ENCODE assay signal across 9 cellular contexts in the genomic region with DNA sequence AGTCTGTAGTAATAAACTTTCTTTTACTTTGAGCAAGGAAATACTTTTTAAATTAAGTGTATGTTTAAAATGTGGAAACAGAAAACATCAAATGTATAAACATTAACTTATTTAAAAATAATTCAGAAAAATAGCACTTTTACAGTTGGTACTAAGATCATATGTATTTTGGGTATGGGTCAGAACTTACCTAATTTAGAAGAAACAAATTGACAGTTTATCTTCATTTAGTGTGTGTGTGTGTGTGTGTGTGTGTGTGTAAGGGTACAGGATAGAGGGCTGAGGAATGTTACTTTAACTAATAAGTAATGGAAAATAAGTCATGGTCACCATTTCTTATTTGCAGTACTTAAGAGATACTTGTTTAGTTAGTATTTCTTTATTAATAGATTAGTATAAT. TPM values are rescaled to one million over a fixed set of nuclear protein-coding genes. Genes with fewer than 3 reads are reported as not detected.
DNase-seq lines count a peak whose midpoint lies in the region; ATAC-seq and TF ChIP-seq lines count a peak whose summit lies in the region.
"Had no signal": no experiment of that assay in that cellular context is flagged by ENCODE, and none has a peak within 500 bp of the region (broad histone marks: within the 10 kb centered on the region; RNA-seq: fewer than 3 reads in every experiment).

No MANE protein-coding gene starts in this region.

- intact Hi-C loops in esophagus muscularis mucosa (cut with DNase I), result no loop called here
- intact Hi-C loops in psoas muscle (cut with DNase I), result no loop called here
- intact Hi-C loops in CD14-positive monocyte (cut with micrococcal nuclease), result no loop called here

- no peaks in the 10 kb centered on the region for H3K36me3 Mint-ChIP-seq in CD14-positive monocyte

- peak overlapping the region in 1 of 2 donors; percentile 73 for H3K4me3 Mint-ChIP-seq in CD14-positive monocyte

- no peak for TF ChIP-seq POLR2A in esophagus muscularis mucosa (IDR thresholded peaks at IDR 0.05; ENCODE audit: low read depth)

- H4K20me1 ChIP-seq in GM23248 (ENCODE audit: insufficient read depth), result peaks cover 10% of the 10 kb centered on the region

- H3K79me2 ChIP-seq in GM23248 (ENCODE audit: insufficient read depth), result peaks cover 89% of the 10 kb centered on the region

- H3K27ac ChIP-seq in GM23248 (no peak overlapping the region), SK-N-MC (no peak overlapping the region), esophagus muscularis mucosa (replicated peaks in 1 of 4) (no peak overlapping the region), psoas muscle (no peak overlapping the region)

- no peaks in the 10 kb centered on the region for H3K27me3 ChIP-seq in GM23248 (replicated peaks; ENCODE audit: insufficient read depth)
- no peaks in the 10 kb centered on the region for H3K27me3 ChIP-seq in esophagus muscularis mucosa
- H3K27me3 ChIP-seq in psoas muscle (ENCODE audit: insufficient read depth in 3 of 3, low read length in 2 of 3), result no peaks in the 10 kb centered on the region

- no peak overlapping the region for H2AFZ ChIP-seq in GM23248

- H3K4me3 ChIP-seq in GM23248 (peak overlapping the region; percentile 95), SK-N-MC (peak overlapping the region; percentile 82), esophagus muscularis mucosa (peak overlapping the region; percentile 18 to 91 (median 84)), psoas muscle (peak overlapping the region; percentile 71)

- no peaks in the 10 kb centered on the region for H3K36me3 ChIP-seq in GM23248 (ENCODE audit: low read depth)
- no peaks in the 10 kb centered on the region for H3K36me3 ChIP-seq in SK-N-MC (ENCODE audit: insufficient read depth, low read length)
- H3K36me3 ChIP-seq in esophagus muscularis mucosa, result no peaks in the 10 kb centered on the region
- H3K36me3 ChIP-seq in psoas muscle (ENCODE audit: insufficient read depth in 1 of 2, low read depth in 1 of 2), result no peaks in the 10 kb centered on the region

- no peak overlapping the region for H3K27ac Mint-ChIP-seq in CD14-positive monocyte

- no peaks in the 10 kb centered on the region for H3K9me3 ChIP-seq in GM23248 (ENCODE audit: low read depth)
- H3K9me3 ChIP-seq in SK-N-MC (ENCODE audit: low read depth, low read length), result no peaks in the 10 kb centered on the region
- H3K9me3 ChIP-seq in esophagus muscularis mucosa, result no peaks in the 10 kb centered on the region
- H3K9me3 ChIP-seq in psoas muscle, result no peaks in the 10 kb centered on the region

- H3K4me1 ChIP-seq in GM23248 (ENCODE audit: insufficient read depth) (peaks cover 41% of the 10 kb centered on the region), esophagus muscularis mucosa (peaks cover 16 to 53% (median 52%) of the 10 kb centered on the region in 4 donors), psoas muscle (peaks cover 5% of the 10 kb centered on the region)

- peak overlapping the region; percentile 99 for H3K4me2 ChIP-seq in GM23248 (ENCODE audit: unreplicated experiment)

- TF ChIP-seq EP300 in esophagus muscularis mucosa (IDR thresholded peaks at IDR 0.05), result no peak

- H3K9ac ChIP-seq in GM23248, result peak overlapping the region; percentile 86
- no peak overlapping the region for H3K9ac ChIP-seq in SK-N-MC (ENCODE audit: insufficient read length)

- H3K9me3 Mint-ChIP-seq in CD14-positive monocyte, result no peaks in the 10 kb centered on the region

- DNase-seq in GM23248 (peak; percentile 9), SK-N-MC (ENCODE audit: low read depth, low spot score) (no peak), esophagus muscularis mucosa (ENCODE audit: extremely low spot score) (no peak), psoas muscle (no peak), UCSD-AML1 (lab: John Stamatoyannopoulos, UW; ENCODE audit: unreplicated experiment) (no peak), CD14-positive monocyte (ENCODE audit: low spot score) (no peak)
- no peak for DNase-seq in activated CD4-positive, CD25-positive, alpha-beta regulatory T cell (lab: John Stamatoyannopoulos, UW)
- DNase-seq: amniotic stem cell had no signal

- no peak for ATAC-seq in psoas muscle
- no peak for ATAC-seq in HG03354 (IDR thresholded peaks at IDR 0.05; ENCODE audit: poor library complexity, severe bottlenecking, unreplicated experiment)

- H3K27me3 Mint-ChIP-seq in CD14-positive monocyte (ENCODE audit: low read depth in 3 of 3), result peaks cover 0 to 4% (median 0%) of the 10 kb centered on the region in 3 donors

- H3K9me2 ChIP-seq in GM23248 (ENCODE audit: insufficient read depth), result no peaks in the 10 kb centered on the region

- TF ChIP-seq CTCF in esophagus muscularis mucosa (IDR thresholded peaks at IDR 0.05) (no peak), psoas muscle (IDR thresholded peaks at IDR 0.05) (no peak), CD14-positive monocyte (IDR thresholded peaks at IDR 0.05) (no peak)

- in situ Hi-C loops in GM23248 (cut with MboI), result no loop called here

- H3F3A ChIP-seq in GM23248 (ENCODE audit: insufficient read depth), result peaks cover 8% of the 10 kb centered on the region

- H3K4me1 Mint-ChIP-seq in CD14-positive monocyte, result peaks cover 62% of the 10 kb centered on the region

RNA-seq across cellular contexts. Expression of a gene that starts 3.3 kb away (rescaled TPM):
- total RNA-seq in GM23248 (2014; rRNA removed; shearing (Covaris generic)), result 44.9 and 48.1 TPM in 2 replicates
- polyA plus RNA-seq in GM23248 (2016; fragmentation: Nextera tagmentation; extraction: Ambion mirVana) (21.1 and 22.8 TPM in 2 replicates), psoas muscle (10 to 100 TPM in 1 of 3 donors, 1 to 10 TPM in 2; 4.0 to 15.6 (median 4.9) TPM), CD14-positive monocyte (10 to 100 TPM in 1 of 2 donors, 1 to 10 TPM in 1; 7.2 to 10.5 TPM)
- total RNA-seq in esophagus muscularis mucosa (10 to 100 TPM; 45.4 to 51.7 (median 48.3) TPM), psoas muscle (10 to 100 TPM; 19.8 to 35.0 (median 27.0) TPM)
